In genomic region chr21:16193758-16194606, GRCh38 we compare ENCODE assay signal across 8 cellular contexts.
DNase-seq lines count a peak whose midpoint lies in the region; ATAC-seq and TF ChIP-seq lines count a peak whose summit lies in the region.

No MANE protein-coding gene starts in this region.

- H3K4me3 ChIP-seq in body of pancreas (no peak overlapping the region), iPS-15b (ENCODE audit: low read depth, low read length) (peak overlapping the region; percentile 19), A673 (ENCODE audit: low read depth, low read length, poor library complexity, severe bottlenecking) (no peak overlapping the region)

- H3K9me3 ChIP-seq in body of pancreas (no peaks in the 10 kb centered on the region), iPS-15b (ENCODE audit: control insufficient read depth, insufficient read depth, low read length) (no peaks in the 10 kb centered on the region), A673 (ENCODE audit: low read depth, low read length, poor library complexity, severe bottlenecking) (peaks cover 2% of the 10 kb centered on the region)

- H3K27me3 ChIP-seq in body of pancreas (no peaks in the 10 kb centered on the region), iPS-15b (ENCODE audit: control insufficient read depth, insufficient read depth, low read length) (no peaks in the 10 kb centered on the region), A673 (replicated peaks; ENCODE audit: insufficient read depth, low read depth, low read length, poor library complexity) (no peaks in the 10 kb centered on the region)

- 25 to 38% methylated on average over 9 of the region's 9 CpGs for WGBS in body of pancreas, 2 donors

- H3K4me1 ChIP-seq in body of pancreas (no peaks in the 10 kb centered on the region), iPS-15b (ENCODE audit: control insufficient read depth, insufficient read depth, low read length) (no peaks in the 10 kb centered on the region), A673 (ENCODE audit: insufficient read depth, low read length, poor library complexity, severe bottlenecking) (no peaks in the 10 kb centered on the region)

- peak; percentile 69 for ATAC-seq in GM19438 (IDR thresholded peaks at IDR 0.05; ENCODE audit: low read depth, unreplicated experiment)
- peak; percentile 42 for ATAC-seq in body of pancreas
- peak; percentile 91 for ATAC-seq in sciatic nerve

- no peak for TF ChIP-seq POLR2A in body of pancreas (IDR thresholded peaks at IDR 0.05)

- CTCF ChIA-PET in A673 (lab: Charles Lee): no interaction called here

- POLR2A ChIA-PET in A673 (lab: Charles Lee; ENCODE audit: low non-redundant PET): no interaction called here

- DNase-seq in Ammon's horn (ENCODE audit: low spot score) (peak; percentile 89), M059J (ENCODE audit: low read depth) (peak; percentile 78), body of pancreas (peak in 3 of 4 donors; percentile 29 to 43 (median 33)), sciatic nerve (ENCODE audit: low spot score) (peak; percentile 78), NCI-H2196 treated with DMSO at 0.1 percent for 48 hours (lab: John Stamatoyannopoulos, UW; ENCODE audit: unreplicated experiment) (no peak), A673 (ENCODE audit: low spot score) (no peak)

- intact Hi-C loops in body of pancreas (cut with DNase I) (no loop called here), sciatic nerve (cut with DNase I) (no loop called here), A673 (cut with micrococcal nuclease; ENCODE audit: unreplicated experiment) (no loop called here)

- H3K36me3 ChIP-seq in body of pancreas (replicated peaks in 1 of 2; ENCODE audit: insufficient read depth in 1 of 2, low read depth in 2 of 2) (no peaks in the 10 kb centered on the region), iPS-15b (ENCODE audit: control insufficient read depth, insufficient read depth, low read length) (no peaks in the 10 kb centered on the region), A673 (ENCODE audit: insufficient read depth, low read length, poor library complexity, severe bottlenecking) (no peaks in the 10 kb centered on the region)

- BruUV-seq in A673 (replicated peaks; lab: Mats Ljungman, UMichigan): no TSS peak

- H3K9ac ChIP-seq in iPS-15b (ENCODE audit: low read depth, low read length): no peak overlapping the region

- peak overlapping the region in 2 of 4 donors; percentile 6 to 52 for H3K27ac ChIP-seq in body of pancreas
- H3K27ac ChIP-seq in A673 (ENCODE audit: low read depth, low read length, poor library complexity, severe bottlenecking): no peak overlapping the region

- no peak for TF ChIP-seq CTCF in body of pancreas (IDR thresholded peaks at IDR 0.05)
- TF ChIP-seq CTCF in A673 (conservative IDR thresholded peaks at IDR 0.05; ENCODE audit: low read depth, low read length): no peak; the same call in 1 of the 2 replicates

Comparison
In these comparisons a context has a peak if more than half of its experiments do, and no peak if none do; other contexts are left out.
1. DNase-seq: peak in Ammon's horn (single experiment), M059J (single experiment), body of pancreas (3 of 4) and sciatic nerve (single experiment); none in NCI-H2196 treated with DMSO at 0.1 percent for 48 hours (single experiment) and A673 (single experiment).
2. Peak in every context shown above with its lines, with median percentiles within 50 percentile points of each other: ATAC-seq.